Comparison of ENCODE assay signal across 8 cellular contexts in genomic region chr7:725223-726005, GRCh38. TPM values are rescaled to one million over a fixed set of nuclear protein-coding genes. Genes with fewer than 3 reads are reported as not detected.
A peak's percentile ranks its signal among the peaks of the same experiment; 100 is the strongest.
DNase-seq lines count a peak whose midpoint lies in the region; TF ChIP-seq lines count a peak whose summit lies in the region.

No MANE protein-coding gene starts in this region.

- no peaks in the 10 kb centered on the region for H3K9me3 ChIP-seq in liver (ENCODE audit: control insufficient read depth in 4 of 4, low read length in 3 of 4)

- no peak overlapping the region for H3K9ac ChIP-seq in liver (ENCODE audit: low read depth in 1 of 2, low read length in 2 of 2)

- H3K4me3 Mint-ChIP-seq in HFFc6: peak overlapping the region; percentile 72
- H3K4me3 Mint-ChIP-seq in activated naive CD8-positive, alpha-beta T cell: peak overlapping the region; percentile 87

- WGBS in liver: 93% methylated on average over 8 of the region's 8 CpGs

- peaks cover 0 to 4% (median 3%) of the 10 kb centered on the region in 4 donors for H3K36me3 ChIP-seq in liver (ENCODE audit: control insufficient read depth in 4 of 4, insufficient read depth in 3 of 4, low read depth in 1 of 4, low read length in 3 of 4)

- H3K4me3 ChIP-seq in liver (ENCODE audit: low read depth in 1 of 3, low read length in 3 of 3) (peak overlapping the region; percentile 81 to 93 (median 84)), coronary artery (no peak overlapping the region)

- H3K4me1 Mint-ChIP-seq in HFFc6 (ENCODE audit: low read depth): peaks cover 31% of the 10 kb centered on the region
- H3K4me1 Mint-ChIP-seq in activated naive CD8-positive, alpha-beta T cell (ENCODE audit: low read depth): peaks cover 28% of the 10 kb centered on the region

- DNase-seq in ACHN (peak; percentile 25), HFFc6 (peak; percentile 80), substantia nigra (lab: John Stamatoyannopoulos, UW) (no peak), DMS153 treated with DMSO at 0.1 percent for 48 hours (lab: John Stamatoyannopoulos, UW; ENCODE audit: unreplicated experiment) (no peak), GM13977 (ENCODE audit: low spot score) (no peak), coronary artery (ENCODE audit: low spot score) (no peak)

- no peak for TF ChIP-seq RAD21 in liver (IDR thresholded peaks at IDR 0.05)

- in situ Hi-C loops in ACHN (cut with HindIII; ENCODE audit: low pct_ligation_motif_present, low pct_unique_long_range_greater_than_20kb, low sequenced_read_pairs): no loop called here
- in situ Hi-C loops in GM13977 (cut with MboI; ENCODE audit: low pct_unique_long_range_greater_than_20kb, low sequenced_read_pairs, unreplicated experiment): no loop called here

- H3K27ac ChIP-seq in liver (ENCODE audit: low read depth in 1 of 2, low read length in 2 of 2) (no peak overlapping the region), substantia nigra (ENCODE audit: low read depth, low read length, poor library complexity, severe bottlenecking) (no peak overlapping the region), coronary artery (no peak overlapping the region)

- no peak for TF ChIP-seq CTCF in HFFc6 (IDR thresholded peaks at IDR 0.05)
- TF ChIP-seq CTCF in liver (IDR thresholded peaks at IDR 0.05; ENCODE audit: low read depth, low read length, missing input control): no peak
- no peak for TF ChIP-seq CTCF in GM13977 (IDR thresholded peaks at IDR 0.05; ENCODE audit: extremely low read depth, insufficient read depth, missing control alignments)
- no peak for TF ChIP-seq CTCF in coronary artery (IDR thresholded peaks at IDR 0.05)

- peak overlapping the region; percentile 76 for H3K27ac Mint-ChIP-seq in HFFc6
- peak overlapping the region; percentile 92 for H3K27ac Mint-ChIP-seq in activated naive CD8-positive, alpha-beta T cell

- no peaks in the 10 kb centered on the region for H3K27me3 ChIP-seq in liver (ENCODE audit: control insufficient read depth in 4 of 4, insufficient read depth in 4 of 4, low read length in 3 of 4)

- H3K27me3 Mint-ChIP-seq in HFFc6 (ENCODE audit: insufficient read depth): no peaks in the 10 kb centered on the region; the same call in 1 of the 2 replicates
- H3K27me3 Mint-ChIP-seq in activated naive CD8-positive, alpha-beta T cell: no peaks in the 10 kb centered on the region

- H3K36me3 Mint-ChIP-seq in HFFc6 (ENCODE audit: low read depth): peaks cover 51% of the 10 kb centered on the region
- H3K36me3 Mint-ChIP-seq in activated naive CD8-positive, alpha-beta T cell: peaks cover 26% of the 10 kb centered on the region

- peaks cover 7 to 13% (median 10%) of the 10 kb centered on the region in 4 donors for H3K4me1 ChIP-seq in liver (ENCODE audit: control insufficient read depth in 4 of 4, insufficient read depth in 4 of 4, low read length in 3 of 4)

- H3K9me3 Mint-ChIP-seq in HFFc6: peaks cover 48% of the 10 kb centered on the region
- H3K9me3 Mint-ChIP-seq in activated naive CD8-positive, alpha-beta T cell (ENCODE audit: low read depth): peaks cover 4% of the 10 kb centered on the region

TF ChIP-seq in liver, 16 proteins besides CTCF, POLR2A, EP300 and RAD21:
- TF ChIP-seq FOXA2 (IDR thresholded peaks at IDR 0.05): no peak
- no peak for TF ChIP-seq TAF1 (conservative IDR thresholded peaks at IDR 0.05)
- TF ChIP-seq FOXA1 (IDR thresholded peaks at IDR 0.05): no peak
- no peak for TF ChIP-seq MAX (IDR thresholded peaks at IDR 0.05)
- no peak for TF ChIP-seq NR2F2 (IDR thresholded peaks at IDR 0.05)
- no peak for TF ChIP-seq ATF3 (IDR thresholded peaks at IDR 0.05)
- TF ChIP-seq HNF4A (conservative IDR thresholded peaks at IDR 0.05): no peak
- no peak for TF ChIP-seq SP1 (IDR thresholded peaks at IDR 0.05)
- no peak for TF ChIP-seq EGR1 (IDR thresholded peaks at IDR 0.05; ENCODE audit: low read depth in 2 of 2)
- TF ChIP-seq GABPA (IDR thresholded peaks at IDR 0.05 in 1 of 2, conservative IDR thresholded peaks at IDR 0.05 in 1 of 2): no peak
- TF ChIP-seq REST (IDR thresholded peaks at IDR 0.05): no peak
- no peak for TF ChIP-seq RXRA (IDR thresholded peaks at IDR 0.05)
- no peak for TF ChIP-seq HNF4G (IDR thresholded peaks at IDR 0.05)
- no peak for TF ChIP-seq ZBTB33 (IDR thresholded peaks at IDR 0.05)

RNA-seq across cellular contexts. Expression of gene DNAAF5, which starts 1.1 kb away (rescaled TPM):
- 10 to 100 TPM; 25.4 to 33.0 (median 27.5) TPM for total RNA-seq in HFFc6 (2021; fragmentation: NEBNext Ultra II Directional; extraction: Animal tissue kit (Norgen Biotek cat#: 25700))
- 10 to 100 TPM in 1 of 2 donors, 1 to 10 TPM in 1; 8.7 to 10.4 TPM for total RNA-seq in liver
- 10 to 100 TPM in 1 of 2 donors, 1 to 10 TPM in 1; 3.1 to 11.1 TPM for polyA plus RNA-seq in liver

RNA-seq across cellular contexts. Expression of gene PRKAR1B, which starts 1.7 kb away (rescaled TPM):
- total RNA-seq in HFFc6 (2021; fragmentation: NEBNext Ultra II Directional; extraction: Animal tissue kit (Norgen Biotek cat#: 25700)): 10 to 100 TPM; 15.5 to 22.7 (median 17.1) TPM
- 10 to 100 TPM; 11.1 to 14.4 TPM for total RNA-seq in liver
- 10 to 100 TPM; 11.8 to 13.0 TPM for polyA plus RNA-seq in liver

Comparison
In these comparisons a context has a peak if more than half of its experiments do, and no peak if none do; other contexts are left out.
1. DNase-seq: peak in ACHN (single experiment) and HFFc6 (single experiment); none in substantia nigra (0 of 49), DMS153 treated with DMSO at 0.1 percent for 48 hours (single experiment), GM13977 (single experiment) and coronary artery (single experiment).